In the genomic region with DNA sequence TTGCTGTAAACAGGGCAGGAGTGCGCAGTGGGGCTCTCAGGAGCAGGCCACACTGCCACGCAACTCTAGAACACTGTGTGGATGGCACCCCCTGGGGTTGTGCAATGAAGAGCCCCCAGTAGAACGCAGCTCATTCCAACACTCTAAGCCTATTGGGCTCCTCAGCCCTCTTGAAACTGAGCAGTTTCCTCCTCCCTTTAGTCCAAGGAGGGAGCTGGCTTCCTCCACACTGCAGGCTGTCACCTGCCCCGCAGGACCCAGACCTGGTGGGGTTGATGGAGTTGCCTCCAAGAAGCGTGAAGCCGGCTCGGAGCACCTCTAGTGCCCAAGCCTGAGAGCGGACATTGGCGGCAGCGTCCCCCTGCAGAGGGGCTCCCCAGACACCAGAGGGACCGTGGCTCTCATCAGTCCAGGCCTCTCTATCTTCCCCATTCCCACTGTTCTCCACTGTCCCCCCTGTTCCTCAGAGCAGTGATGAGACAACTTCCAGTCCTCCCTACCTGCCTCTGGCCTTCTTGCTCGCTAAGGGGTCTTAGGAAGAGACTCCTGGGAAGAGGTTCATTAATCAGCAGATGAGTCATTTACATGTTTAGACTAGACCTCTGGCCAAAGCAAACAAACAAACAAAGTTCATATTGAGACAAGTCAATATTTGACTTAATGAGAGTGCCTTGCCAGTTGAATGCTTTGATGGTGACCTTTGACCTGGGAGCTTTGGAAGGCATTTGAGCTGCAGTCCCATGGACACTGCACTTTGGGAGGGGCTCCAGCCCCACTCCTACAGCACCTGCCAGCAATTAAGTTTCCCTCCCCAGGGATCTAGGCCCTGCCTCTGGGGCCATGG, we compare ENCODE assay signal across 1 cellular context.
A peak's percentile ranks its signal among the peaks of the same experiment; 100 is the strongest.
TF ChIP-seq lines count a peak whose summit lies in the region.

No MANE protein-coding gene starts in this region.

TF ChIP-seq in HepG2, 621 proteins besides CTCF, POLR2A, EP300 and RAD21 (continued from another document and continues in another):
- TF ChIP-seq, protein P1, sequence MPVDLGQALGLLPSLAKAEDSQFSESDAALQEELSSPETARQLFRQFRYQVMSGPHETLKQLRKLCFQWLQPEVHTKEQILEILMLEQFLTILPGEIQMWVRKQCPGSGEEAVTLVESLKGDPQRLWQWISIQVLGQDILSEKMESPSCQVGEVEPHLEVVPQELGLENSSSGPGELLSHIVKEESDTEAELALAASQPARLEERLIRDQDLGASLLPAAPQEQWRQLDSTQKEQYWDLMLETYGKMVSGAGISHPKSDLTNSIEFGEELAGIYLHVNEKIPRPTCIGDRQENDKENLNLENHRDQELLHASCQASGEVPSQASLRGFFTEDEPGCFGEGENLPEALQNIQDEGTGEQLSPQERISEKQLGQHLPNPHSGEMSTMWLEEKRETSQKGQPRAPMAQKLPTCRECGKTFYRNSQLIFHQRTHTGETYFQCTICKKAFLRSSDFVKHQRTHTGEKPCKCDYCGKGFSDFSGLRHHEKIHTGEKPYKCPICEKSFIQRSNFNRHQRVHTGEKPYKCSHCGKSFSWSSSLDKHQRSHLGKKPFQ (CRISPR knock-in tag; IDR thresholded peaks at IDR 0.05; ENCODE audit: insufficient replicate concordance) = no peak
- TF ChIP-seq, protein P2, sequence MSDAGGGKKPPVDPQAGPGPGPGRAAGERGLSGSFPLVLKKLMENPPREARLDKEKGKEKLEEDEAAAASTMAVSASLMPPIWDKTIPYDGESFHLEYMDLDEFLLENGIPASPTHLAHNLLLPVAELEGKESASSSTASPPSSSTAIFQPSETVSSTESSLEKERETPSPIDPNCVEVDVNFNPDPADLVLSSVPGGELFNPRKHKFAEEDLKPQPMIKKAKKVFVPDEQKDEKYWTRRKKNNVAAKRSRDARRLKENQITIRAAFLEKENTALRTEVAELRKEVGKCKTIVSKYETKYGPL (CRISPR knock-in tag; IDR thresholded peaks at IDR 0.05) = no peak
- TF ChIP-seq, protein P3, sequence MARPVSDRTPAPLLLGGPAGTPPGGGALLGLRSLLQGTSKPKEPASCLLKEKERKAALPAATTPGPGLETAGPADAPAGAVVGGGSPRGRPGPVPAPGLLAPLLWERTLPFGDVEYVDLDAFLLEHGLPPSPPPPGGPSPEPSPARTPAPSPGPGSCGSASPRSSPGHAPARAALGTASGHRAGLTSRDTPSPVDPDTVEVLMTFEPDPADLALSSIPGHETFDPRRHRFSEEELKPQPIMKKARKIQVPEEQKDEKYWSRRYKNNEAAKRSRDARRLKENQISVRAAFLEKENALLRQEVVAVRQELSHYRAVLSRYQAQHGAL (CRISPR knock-in tag; IDR thresholded peaks at IDR 0.05; ENCODE audit: not compliant biosample characterization) = no peak
- TF ChIP-seq ZNF558 (CRISPR knock-in tag; IDR thresholded peaks at IDR 0.05; ENCODE audit: borderline replicate concordance) (no peak), ZNF33B (CRISPR knock-in tag; IDR thresholded peaks at IDR 0.05) (no peak), HIVEP1 (CRISPR knock-in tag; IDR thresholded peaks at IDR 0.05) (no peak), MATR3 (CRISPR knock-in tag; IDR thresholded peaks at IDR 0.05) (no peak), MYC (CRISPR knock-in tag; IDR thresholded peaks at IDR 0.05; ENCODE audit: borderline replicate concordance) (peak; percentile 18; the same call in 1 of the 2 replicates), ZNF207 (IDR thresholded peaks at IDR 0.05; ENCODE audit: borderline replicate concordance) (no peak), ZNF879 (CRISPR knock-in tag; IDR thresholded peaks at IDR 0.05) (no peak), FOXM1 (CRISPR knock-in tag; IDR thresholded peaks at IDR 0.05) (no peak), ZNF709 (CRISPR knock-in tag; IDR thresholded peaks at IDR 0.05) (peak; percentile 53; the same call in 1 of the 2 replicates), PAF1 (CRISPR knock-in tag; IDR thresholded peaks at IDR 0.05) (no peak), SP4 (CRISPR knock-in tag; IDR thresholded peaks at IDR 0.05) (0 out of 2 replicates have a peak, but pooled peaks have one; percentile 33), ZNF451 (CRISPR knock-in tag; IDR thresholded peaks at IDR 0.05) (no peak), TP53 (CRISPR knock-in tag; conservative IDR thresholded peaks at IDR 0.05) (no peak), GLI4 (CRISPR knock-in tag; IDR thresholded peaks at IDR 0.05; ENCODE audit: borderline replicate concordance) (0 out of 2 replicates have a peak, but pooled peaks have one; percentile 42), CHD4 (IDR thresholded peaks at IDR 0.05; ENCODE audit: borderline replicate concordance, low read length) (peak; percentile 93), HNRNPH1 (optimal IDR thresholded peaks at IDR 0.05; ENCODE audit: low read depth, low read length) (no peak), PHB2 (IDR thresholded peaks at IDR 0.05; ENCODE audit: partially characterized antibody) (no peak), ZNF350 (CRISPR knock-in tag; IDR thresholded peaks at IDR 0.05; ENCODE audit: borderline replicate concordance, low read depth) (no peak; the same call in 1 of the 2 replicates), ZNF549 (CRISPR knock-in tag; IDR thresholded peaks at IDR 0.05) (no peak), ZFAT (CRISPR knock-in tag; conservative IDR thresholded peaks at IDR 0.05) (no peak), KDM5B (CRISPR knock-in tag; IDR thresholded peaks at IDR 0.05; ENCODE audit: borderline replicate concordance) (peak; percentile 63; the same call in 1 of the 2 replicates), ZEB1 (IDR thresholded peaks at IDR 0.05; ENCODE audit: insufficient replicate concordance, low read depth) (peak; percentile 69), GATAD2A (CRISPR knock-in tag; IDR thresholded peaks at IDR 0.05) (peak; percentile 61; the same call in 1 of the 2 replicates), ZNF432 (CRISPR knock-in tag; IDR thresholded peaks at IDR 0.05; ENCODE audit: borderline replicate concordance) (no peak), RAD51 (IDR thresholded peaks at IDR 0.05; ENCODE audit: borderline replicate concordance) (no peak), BRD4 (CRISPR knock-in tag; IDR thresholded peaks at IDR 0.05) (no peak), ZMYM2 (CRISPR knock-in tag; IDR thresholded peaks at IDR 0.05) (no peak), MEIS2 (CRISPR knock-in tag; IDR thresholded peaks at IDR 0.05) (0 out of 2 replicates have a peak, but pooled peaks have one; percentile 32)
- TF ChIP-seq, protein P4, sequence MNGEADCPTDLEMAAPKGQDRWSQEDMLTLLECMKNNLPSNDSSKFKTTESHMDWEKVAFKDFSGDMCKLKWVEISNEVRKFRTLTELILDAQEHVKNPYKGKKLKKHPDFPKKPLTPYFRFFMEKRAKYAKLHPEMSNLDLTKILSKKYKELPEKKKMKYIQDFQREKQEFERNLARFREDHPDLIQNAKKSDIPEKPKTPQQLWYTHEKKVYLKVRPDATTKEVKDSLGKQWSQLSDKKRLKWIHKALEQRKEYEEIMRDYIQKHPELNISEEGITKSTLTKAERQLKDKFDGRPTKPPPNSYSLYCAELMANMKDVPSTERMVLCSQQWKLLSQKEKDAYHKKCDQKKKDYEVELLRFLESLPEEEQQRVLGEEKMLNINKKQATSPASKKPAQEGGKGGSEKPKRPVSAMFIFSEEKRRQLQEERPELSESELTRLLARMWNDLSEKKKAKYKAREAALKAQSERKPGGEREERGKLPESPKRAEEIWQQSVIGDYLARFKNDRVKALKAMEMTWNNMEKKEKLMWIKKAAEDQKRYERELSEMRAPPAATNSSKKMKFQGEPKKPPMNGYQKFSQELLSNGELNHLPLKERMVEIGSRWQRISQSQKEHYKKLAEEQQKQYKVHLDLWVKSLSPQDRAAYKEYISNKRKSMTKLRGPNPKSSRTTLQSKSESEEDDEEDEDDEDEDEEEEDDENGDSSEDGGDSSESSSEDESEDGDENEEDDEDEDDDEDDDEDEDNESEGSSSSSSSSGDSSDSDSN (CRISPR knock-in tag; IDR thresholded peaks at IDR 0.05) = peak; percentile 60
- TF ChIP-seq, protein P5, sequence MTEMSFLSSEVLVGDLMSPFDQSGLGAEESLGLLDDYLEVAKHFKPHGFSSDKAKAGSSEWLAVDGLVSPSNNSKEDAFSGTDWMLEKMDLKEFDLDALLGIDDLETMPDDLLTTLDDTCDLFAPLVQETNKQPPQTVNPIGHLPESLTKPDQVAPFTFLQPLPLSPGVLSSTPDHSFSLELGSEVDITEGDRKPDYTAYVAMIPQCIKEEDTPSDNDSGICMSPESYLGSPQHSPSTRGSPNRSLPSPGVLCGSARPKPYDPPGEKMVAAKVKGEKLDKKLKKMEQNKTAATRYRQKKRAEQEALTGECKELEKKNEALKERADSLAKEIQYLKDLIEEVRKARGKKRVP (CRISPR knock-in tag; IDR thresholded peaks at IDR 0.05) = no peak; a peak in 1 of 4 replicates
- TF ChIP-seq, protein P6, sequence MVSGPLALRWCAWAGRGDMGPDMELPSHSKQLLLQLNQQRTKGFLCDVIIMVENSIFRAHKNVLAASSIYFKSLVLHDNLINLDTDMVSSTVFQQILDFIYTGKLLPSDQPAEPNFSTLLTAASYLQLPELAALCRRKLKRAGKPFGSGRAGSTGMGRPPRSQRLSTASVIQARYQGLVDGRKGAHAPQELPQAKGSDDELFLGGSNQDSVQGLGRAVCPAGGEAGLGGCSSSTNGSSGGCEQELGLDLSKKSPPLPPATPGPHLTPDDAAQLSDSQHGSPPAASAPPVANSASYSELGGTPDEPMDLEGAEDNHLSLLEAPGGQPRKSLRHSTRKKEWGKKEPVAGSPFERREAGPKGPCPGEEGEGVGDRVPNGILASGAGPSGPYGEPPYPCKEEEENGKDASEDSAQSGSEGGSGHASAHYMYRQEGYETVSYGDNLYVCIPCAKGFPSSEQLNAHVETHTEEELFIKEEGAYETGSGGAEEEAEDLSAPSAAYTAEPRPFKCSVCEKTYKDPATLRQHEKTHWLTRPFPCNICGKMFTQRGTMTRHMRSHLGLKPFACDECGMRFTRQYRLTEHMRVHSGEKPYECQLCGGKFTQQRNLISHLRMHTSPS (CRISPR knock-in tag; IDR thresholded peaks at IDR 0.05; ENCODE audit: low read depth) = no peak
- TF ChIP-seq, protein P7, sequence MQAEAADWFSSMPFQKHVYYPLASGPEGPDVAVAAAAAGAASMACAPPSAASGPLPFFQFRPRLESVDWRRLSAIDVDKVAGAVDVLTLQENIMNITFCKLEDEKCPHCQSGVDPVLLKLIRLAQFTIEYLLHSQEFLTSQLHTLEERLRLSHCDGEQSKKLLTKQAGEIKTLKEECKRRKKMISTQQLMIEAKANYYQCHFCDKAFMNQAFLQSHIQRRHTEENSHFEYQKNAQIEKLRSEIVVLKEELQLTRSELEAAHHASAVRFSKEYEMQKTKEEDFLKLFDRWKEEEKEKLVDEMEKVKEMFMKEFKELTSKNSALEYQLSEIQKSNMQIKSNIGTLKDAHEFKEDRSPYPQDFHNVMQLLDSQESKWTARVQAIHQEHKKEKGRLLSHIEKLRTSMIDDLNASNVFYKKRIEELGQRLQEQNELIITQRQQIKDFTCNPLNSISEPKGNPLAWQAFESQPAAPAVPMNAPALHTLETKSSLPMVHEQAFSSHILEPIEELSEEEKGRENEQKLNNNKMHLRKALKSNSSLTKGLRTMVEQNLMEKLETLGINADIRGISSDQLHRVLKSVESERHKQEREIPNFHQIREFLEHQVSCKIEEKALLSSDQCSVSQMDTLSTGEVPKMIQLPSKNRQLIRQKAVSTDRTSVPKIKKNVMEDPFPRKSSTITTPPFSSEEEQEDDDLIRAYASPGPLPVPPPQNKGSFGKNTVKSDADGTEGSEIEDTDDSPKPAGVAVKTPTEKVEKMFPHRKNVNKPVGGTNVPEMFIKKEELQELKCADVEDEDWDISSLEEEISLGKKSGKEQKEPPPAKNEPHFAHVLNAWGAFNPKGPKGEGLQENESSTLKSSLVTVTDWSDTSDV (CRISPR knock-in tag; IDR thresholded peaks at IDR 0.05) = 0 out of 2 replicates have a peak, but pooled peaks have one; percentile 64
- TF ChIP-seq, protein P8, sequence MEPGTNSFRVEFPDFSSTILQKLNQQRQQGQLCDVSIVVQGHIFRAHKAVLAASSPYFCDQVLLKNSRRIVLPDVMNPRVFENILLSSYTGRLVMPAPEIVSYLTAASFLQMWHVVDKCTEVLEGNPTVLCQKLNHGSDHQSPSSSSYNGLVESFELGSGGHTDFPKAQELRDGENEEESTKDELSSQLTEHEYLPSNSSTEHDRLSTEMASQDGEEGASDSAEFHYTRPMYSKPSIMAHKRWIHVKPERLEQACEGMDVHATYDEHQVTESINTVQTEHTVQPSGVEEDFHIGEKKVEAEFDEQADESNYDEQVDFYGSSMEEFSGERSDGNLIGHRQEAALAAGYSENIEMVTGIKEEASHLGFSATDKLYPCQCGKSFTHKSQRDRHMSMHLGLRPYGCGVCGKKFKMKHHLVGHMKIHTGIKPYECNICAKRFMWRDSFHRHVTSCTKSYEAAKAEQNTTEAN (CRISPR knock-in tag; conservative IDR thresholded peaks at IDR 0.05) = peak; percentile 77; the same call in 1 of the 2 replicates
- TF ChIP-seq, protein P9, sequence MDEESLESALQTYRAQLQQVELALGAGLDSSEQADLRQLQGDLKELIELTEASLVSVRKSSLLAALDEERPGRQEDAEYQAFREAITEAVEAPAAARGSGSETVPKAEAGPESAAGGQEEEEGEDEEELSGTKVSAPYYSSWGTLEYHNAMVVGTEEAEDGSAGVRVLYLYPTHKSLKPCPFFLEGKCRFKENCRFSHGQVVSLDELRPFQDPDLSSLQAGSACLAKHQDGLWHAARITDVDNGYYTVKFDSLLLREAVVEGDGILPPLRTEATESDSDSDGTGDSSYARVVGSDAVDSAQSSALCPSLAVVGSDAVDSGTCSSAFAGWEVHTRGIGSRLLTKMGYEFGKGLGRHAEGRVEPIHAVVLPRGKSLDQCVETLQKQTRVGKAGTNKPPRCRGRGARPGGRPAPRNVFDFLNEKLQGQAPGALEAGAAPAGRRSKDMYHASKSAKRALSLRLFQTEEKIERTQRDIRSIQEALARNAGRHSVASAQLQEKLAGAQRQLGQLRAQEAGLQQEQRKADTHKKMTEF (CRISPR knock-in tag; IDR thresholded peaks at IDR 0.05) = peak; percentile 82
- TF ChIP-seq, protein P10, sequence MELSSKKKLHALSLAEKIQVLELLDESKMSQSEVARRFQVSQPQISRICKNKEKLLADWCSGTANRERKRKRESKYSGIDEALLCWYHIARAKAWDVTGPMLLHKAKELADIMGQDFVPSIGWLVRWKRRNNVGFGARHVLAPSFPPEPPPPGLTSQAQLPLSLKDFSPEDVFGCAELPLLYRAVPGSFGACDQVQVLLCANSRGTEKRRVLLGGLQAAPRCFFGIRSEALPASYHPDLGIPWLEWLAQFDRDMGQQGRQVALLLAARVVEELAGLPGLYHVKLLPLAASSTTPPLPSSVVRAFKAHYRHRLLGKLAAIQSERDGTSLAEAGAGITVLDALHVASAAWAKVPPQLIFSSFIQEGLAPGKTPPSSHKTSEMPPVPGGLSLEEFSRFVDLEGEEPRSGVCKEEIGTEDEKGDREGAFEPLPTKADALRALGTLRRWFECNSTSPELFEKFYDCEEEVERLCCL (CRISPR knock-in tag; IDR thresholded peaks at IDR 0.05; ENCODE audit: borderline replicate concordance) = no peak
- TF ChIP-seq, protein P11, sequence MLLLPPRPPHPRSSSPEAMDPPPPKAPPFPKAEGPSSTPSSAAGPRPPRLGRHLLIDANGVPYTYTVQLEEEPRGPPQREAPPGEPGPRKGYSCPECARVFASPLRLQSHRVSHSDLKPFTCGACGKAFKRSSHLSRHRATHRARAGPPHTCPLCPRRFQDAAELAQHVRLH (CRISPR knock-in tag; IDR thresholded peaks at IDR 0.05; ENCODE audit: borderline replicate concordance, low read depth) = no peak
